In genomic region chr2:20424300-20425290, GRCh38 we compare ENCODE assay signal across 8 cellular contexts. TPM values are rescaled to one million over a fixed set of nuclear protein-coding genes. Genes with fewer than 3 reads are reported as not detected.
DNase-seq lines count a peak whose midpoint lies in the region; ATAC-seq and TF ChIP-seq lines count a peak whose summit lies in the region.

No MANE protein-coding gene starts in this region.

- no peaks in the 10 kb centered on the region for H3F3A ChIP-seq in GM23338 (replicated peaks; ENCODE audit: low read depth)
- no peaks in the 10 kb centered on the region for H3F3A ChIP-seq in Loucy (ENCODE audit: low read depth)

- TF ChIP-seq CTCF in GM13977 (IDR thresholded peaks at IDR 0.05; ENCODE audit: extremely low read depth, insufficient read depth, missing control alignments) (no peak), GM23338 (conservative IDR thresholded peaks at IDR 0.05; ENCODE audit: low read depth in 2 of 2) (no peak), Loucy (conservative IDR thresholded peaks at IDR 0.05; ENCODE audit: low read length) (no peak), adrenal gland (IDR thresholded peaks at IDR 0.05) (no peak), suprapubic skin (IDR thresholded peaks at IDR 0.05) (no peak)

- H4K20me1 ChIP-seq in GM23338 (replicated peaks; ENCODE audit: insufficient read depth), result no peaks in the 10 kb centered on the region
- no peaks in the 10 kb centered on the region for H4K20me1 ChIP-seq in Loucy (ENCODE audit: insufficient read depth, low read length, poor library complexity, severe bottlenecking)

- no peaks in the 10 kb centered on the region for H3K9me3 Mint-ChIP-seq in GM23338

- no peak for ATAC-seq in GM23338

- no peaks in the 10 kb centered on the region for H3K79me2 ChIP-seq in GM23338 (replicated peaks; ENCODE audit: insufficient read depth)
- no peaks in the 10 kb centered on the region for H3K79me2 ChIP-seq in Loucy (ENCODE audit: insufficient read depth, low read length)

- H3K27ac ChIP-seq in GM23338 (ENCODE audit: low read depth), result no peak overlapping the region
- H3K27ac ChIP-seq in adrenal gland, result peak overlapping the region in 4 of 5 donors; percentile 21 to 90 (median 50)
- H3K27ac ChIP-seq in layer of hippocampus (ENCODE audit: low read depth, low read length), result peak overlapping the region; percentile 68
- peak overlapping the region; percentile 80 for H3K27ac ChIP-seq in suprapubic skin

- H3K27ac Mint-ChIP-seq in GM23338, result no peak overlapping the region

- intact Hi-C loops in adrenal gland (cut with DNase I), result no loop called here

- no peaks in the 10 kb centered on the region for H3K9me3 ChIP-seq in Loucy (ENCODE audit: insufficient read depth, low read depth, low read length)
- H3K9me3 ChIP-seq in adrenal gland (replicated peaks in 1 of 3), result no peaks in the 10 kb centered on the region
- H3K9me3 ChIP-seq in suprapubic skin, result no peaks in the 10 kb centered on the region

- WGBS in adrenal gland, 4 donors, result 54 to 69% (median 63%) methylated on average over 12 to 15 of the region's 15 CpGs
- 42% methylated on average over 12 of the region's 15 CpGs for WGBS in suprapubic skin

- H3K27me3 ChIP-seq in GM23338 (ENCODE audit: insufficient read depth), result no peaks in the 10 kb centered on the region
- H3K27me3 ChIP-seq in Loucy (ENCODE audit: insufficient read depth, low read length, poor library complexity, severe bottlenecking), result no peaks in the 10 kb centered on the region
- no peaks in the 10 kb centered on the region for H3K27me3 ChIP-seq in adrenal gland
- no peaks in the 10 kb centered on the region for H3K27me3 ChIP-seq in layer of hippocampus (ENCODE audit: control insufficient read depth, insufficient read depth, low read length)
- no peaks in the 10 kb centered on the region for H3K27me3 ChIP-seq in suprapubic skin

- peak overlapping the region; percentile 33 for H3K9ac ChIP-seq in Loucy (ENCODE audit: low read depth, low read length, poor library complexity, severe bottlenecking)

- peaks cover 9% of the 10 kb centered on the region for H3K27me3 Mint-ChIP-seq in GM23338 (ENCODE audit: insufficient read depth, low read depth, poor library complexity)

- H2AFZ ChIP-seq in GM23338 (peak overlapping the region; percentile 63), Loucy (ENCODE audit: low read length) (peak overlapping the region; percentile 16; the same call in 1 of the 2 replicates)

- H3K4me1 Mint-ChIP-seq in GM23338, result peaks cover 8% of the 10 kb centered on the region

- no peaks in the 10 kb centered on the region for H3K4me1 ChIP-seq in GM23338 (ENCODE audit: insufficient read depth)
- H3K4me1 ChIP-seq in Loucy (ENCODE audit: insufficient read depth, low read length, poor library complexity, severe bottlenecking), result peaks cover 19% of the 10 kb centered on the region
- peaks cover 21 to 27% of the 10 kb centered on the region in 2 donors for H3K4me1 ChIP-seq in adrenal gland (replicated peaks in 1 of 2)
- H3K4me1 ChIP-seq in suprapubic skin, result peaks cover 74% of the 10 kb centered on the region

- DNase-seq in GM13977 (ENCODE audit: low spot score) (peak; percentile 54), GM23338 (ENCODE audit: low spot score) (peak; percentile 5), adrenal gland (peak in 6 of 7 donors; percentile 49 to 75 (median 54)), suprapubic skin (ENCODE audit: low spot score in 2 of 2) (peak in 1 of 2 donors; percentile 72), NCI-H1694 treated with DMSO at 0.1 percent for 48 hours (lab: John Stamatoyannopoulos, UW) (no peak), NK-92 (lab: John Stamatoyannopoulos, UW; ENCODE audit: unreplicated experiment) (no peak)

- H3K4me3 Mint-ChIP-seq in GM23338, result no peak overlapping the region; the same call in 2 of the 3 replicates

- H3K36me3 Mint-ChIP-seq in GM23338 (ENCODE audit: low read depth), result no peaks in the 10 kb centered on the region

- no peak overlapping the region for H3K4me2 ChIP-seq in GM23338
- H3K4me2 ChIP-seq in Loucy (ENCODE audit: low read depth, low read length, poor library complexity, severe bottlenecking), result peak overlapping the region; percentile 62

- no peak for TF ChIP-seq EP300 in suprapubic skin (IDR thresholded peaks at IDR 0.05)

- TF ChIP-seq POLR2A in adrenal gland (IDR thresholded peaks at IDR 0.05) (no peak), suprapubic skin (IDR thresholded peaks at IDR 0.05) (peak in 1 of 2 donors; percentile 9)

- H3K9me2 ChIP-seq in GM23338 (ENCODE audit: insufficient read depth) (no peaks in the 10 kb centered on the region), Loucy (replicated peaks; ENCODE audit: low read depth, low read length) (no peaks in the 10 kb centered on the region)

- in situ Hi-C loops in GM13977 (cut with MboI; ENCODE audit: low pct_unique_long_range_greater_than_20kb, low sequenced_read_pairs, unreplicated experiment), result no loop called here

- H3K4me3 ChIP-seq in GM23338 (no peak overlapping the region), Loucy (ENCODE audit: low read length, poor library complexity, severe bottlenecking) (peak overlapping the region; percentile 48), adrenal gland (peak overlapping the region in 1 of 4 donors; percentile 12), suprapubic skin (no peak overlapping the region)

- H3K36me3 ChIP-seq in GM23338 (ENCODE audit: insufficient read depth) (no peaks in the 10 kb centered on the region), Loucy (ENCODE audit: insufficient read depth, low read length) (no peaks in the 10 kb centered on the region), adrenal gland (replicated peaks in 1 of 2) (no peaks in the 10 kb centered on the region), suprapubic skin (no peaks in the 10 kb centered on the region)

TF ChIP-seq in GM23338, 12 proteins besides CTCF, POLR2A, EP300 and RAD21:
- TF ChIP-seq ETS1 (IDR thresholded peaks at IDR 0.05), result no peak
- no peak for TF ChIP-seq JUNB (IDR thresholded peaks at IDR 0.05; ENCODE audit: unreplicated experiment)
- no peak for TF ChIP-seq ZNF114 (CRISPR knock-in tag; IDR thresholded peaks at IDR 0.05)

RNA-seq across cellular contexts. Expression of gene RHOB, which starts 22.3 kb away (rescaled TPM):
- 26.9 and 29.2 TPM in 2 replicates for total RNA-seq in GM23338 (2014; rRNA removed; shearing (Covaris generic))
- polyA plus RNA-seq in GM23338 (2016; fragmentation: Nextera tagmentation; extraction: Ambion mirVana) (5.5 and 6.6 TPM in 2 replicates), adrenal gland (100 to 1,000 TPM; 130 to 271 (median 232) TPM)
- total RNA-seq in adrenal gland (1,000 to 10,000 TPM in 2 of 8 donors, 100 to 1,000 TPM in 6; 299 to 1,281 (median 765) TPM), suprapubic skin (100 to 1,000 TPM; 404 to 719 (median 568) TPM)

Comparison
In these comparisons a context has a peak if more than half of its experiments do, and no peak if none do; other contexts are left out.
1. DNase-seq: peak in GM13977 (single experiment), GM23338 (single experiment) and adrenal gland (6 of 7); none in NCI-H1694 treated with DMSO at 0.1 percent for 48 hours (single experiment) and NK-92 (single experiment).